Comparison of ENCODE assay signal across 14 cellular contexts in genomic region chr1:94555091-94555490, GRCh38. TPM values are rescaled to one million over a fixed set of nuclear protein-coding genes. Genes with fewer than 3 reads are reported as not detected.
DNase-seq lines count a peak whose midpoint lies in the region; ATAC-seq and TF ChIP-seq lines count a peak whose summit lies in the region.
"Had no signal": no experiment of that assay in that cellular context is flagged by ENCODE, and none has a peak within 500 bp of the region (broad histone marks: within the 10 kb centered on the region; RNA-seq: fewer than 3 reads in every experiment).

No MANE protein-coding gene starts in this region.

- peak overlapping the region; percentile 6 for H2BK120ac ChIP-seq in mesendoderm (ENCODE audit: low read depth, low read length)

- no peak overlapping the region for H3K23ac ChIP-seq in mesendoderm (ENCODE audit: low read length)

- H3K27ac ChIP-seq in colonic mucosa, result no peak overlapping the region
- H3K27ac ChIP-seq in hepatocyte, result peak overlapping the region; percentile 76
- H3K27ac ChIP-seq in mesendoderm (ENCODE audit: low read depth, low read length), result no peak overlapping the region
- peak overlapping the region; percentile 46 for H3K27ac ChIP-seq in thymus (ENCODE audit: low read depth)
- H3K27ac ChIP-seq: C4-2B had no signal

- H3K4me2 ChIP-seq in hepatocyte, result no peak overlapping the region
- no peak overlapping the region for H3K4me2 ChIP-seq in mesendoderm (ENCODE audit: low read length)

- no peak for ATAC-seq in GM19328 (IDR thresholded peaks at IDR 0.05; ENCODE audit: unreplicated experiment)
- ATAC-seq: HCT116 had no signal

- no peak overlapping the region for H3K4me3 ChIP-seq in colonic mucosa
- no peak overlapping the region for H3K4me3 ChIP-seq in hepatocyte
- H3K4me3 ChIP-seq in mesendoderm (ENCODE audit: low read length), result no peak overlapping the region
- H3K4me3 ChIP-seq in thymus (ENCODE audit: low read length), result no peak overlapping the region

- H3K4ac ChIP-seq in mesendoderm (ENCODE audit: low read depth, low read length), result no peak overlapping the region

- H3K79me1 ChIP-seq in mesendoderm (ENCODE audit: low read length), result no peaks in the 10 kb centered on the region

- no peak overlapping the region for H3K56ac ChIP-seq in mesendoderm (ENCODE audit: low read length)

- TF ChIP-seq CTCF in colonic mucosa (IDR thresholded peaks at IDR 0.05) (no peak), hepatocyte (IDR thresholded peaks at IDR 0.05; ENCODE audit: poor library complexity) (no peak)

- no peaks in the 10 kb centered on the region for H3K9me2 ChIP-seq in hepatocyte (replicated peaks; ENCODE audit: insufficient read depth)

- no peak overlapping the region for H4K8ac ChIP-seq in mesendoderm (ENCODE audit: low read depth, low read length)

- H3K9ac ChIP-seq in colonic mucosa (ENCODE audit: low read depth in 2 of 2, low read length in 2 of 2), result no peak overlapping the region
- H3K9ac ChIP-seq in mesendoderm (ENCODE audit: low read length), result no peak overlapping the region

- DNase-seq in colonic mucosa (peak; percentile 48), hepatocyte (ENCODE audit: low spot score) (no peak), mesendoderm (no peak), OCI-M1 (lab: John Stamatoyannopoulos, UW) (no peak), NCI-H2171 (lab: John Stamatoyannopoulos, UW) (no peak)
- DNase-seq in activated CD4-positive, alpha-beta T cell treated with anti-CD3 and anti-CD28 coated beads for 4 hours, result no peak
- DNase-seq: AML-193; Caco-2; CD4-positive, alpha-beta T cell; GOT3 had no signal

- H3K18ac ChIP-seq in mesendoderm (ENCODE audit: low read length), result no peak overlapping the region

- no peak overlapping the region for H2AFZ ChIP-seq in hepatocyte

- H2BK15ac ChIP-seq in mesendoderm (replicated peaks; ENCODE audit: low read depth), result peak overlapping the region; percentile 76

- H4K5ac ChIP-seq in mesendoderm (ENCODE audit: low read length), result no peak overlapping the region

- no peaks in the 10 kb centered on the region for H3K9me3 ChIP-seq in colonic mucosa
- no peaks in the 10 kb centered on the region for H3K9me3 ChIP-seq in hepatocyte (ENCODE audit: low read depth)
- H3K9me3 ChIP-seq in thymus (ENCODE audit: control insufficient read depth), result no peaks in the 10 kb centered on the region
- H3K9me3 ChIP-seq: Caco-2 had no signal

- no peaks in the 10 kb centered on the region for H4K20me1 ChIP-seq in hepatocyte (ENCODE audit: insufficient read depth, poor library complexity, severe bottlenecking)

- 82% methylated on average over 5 of the region's 5 CpGs for WGBS in hepatocyte (ENCODE audit: low lambda C conversion rate, missing lambda C conversion rate)
- WGBS in mesendoderm (ENCODE audit: extremely low coverage, insufficient coverage, low lambda C conversion rate), result no CpG with 5 or more reads among the region's 5 CpGs
- 97% methylated on average over 5 of the region's 5 CpGs for WGBS in thymus

- H3K79me2 ChIP-seq in hepatocyte, result no peaks in the 10 kb centered on the region
- no peaks in the 10 kb centered on the region for H3K79me2 ChIP-seq in mesendoderm (ENCODE audit: control insufficient read depth, insufficient read depth, low read length)

- H2AK5ac ChIP-seq in mesendoderm (ENCODE audit: low read length), result no peak overlapping the region

- H3K4me1 ChIP-seq in colonic mucosa (no peaks in the 10 kb centered on the region), hepatocyte (ENCODE audit: insufficient read depth) (peaks cover 47% of the 10 kb centered on the region), mesendoderm (ENCODE audit: control insufficient read depth, low read depth, low read length) (peaks cover 13% of the 10 kb centered on the region), thymus (ENCODE audit: control insufficient read depth, insufficient read depth, low read length) (no peaks in the 10 kb centered on the region)

- H3K27me3 ChIP-seq in colonic mucosa (no peaks in the 10 kb centered on the region), hepatocyte (no peaks in the 10 kb centered on the region), mesendoderm (ENCODE audit: insufficient read depth, low read length, poor library complexity) (no peaks in the 10 kb centered on the region), thymus (ENCODE audit: control insufficient read depth, insufficient read depth) (no peaks in the 10 kb centered on the region)

- H2BK5ac ChIP-seq in mesendoderm (ENCODE audit: low read length), result no peak overlapping the region

- intact Hi-C loops in colonic mucosa (cut with DNase I), result no loop called here

- H3K36me3 ChIP-seq in colonic mucosa (no peaks in the 10 kb centered on the region), hepatocyte (replicated peaks; ENCODE audit: insufficient read depth, low read depth) (no peaks in the 10 kb centered on the region), mesendoderm (ENCODE audit: control insufficient read depth, insufficient read depth, low read length) (no peaks in the 10 kb centered on the region), thymus (ENCODE audit: control insufficient read depth, insufficient read depth) (no peaks in the 10 kb centered on the region)

RNA-seq across cellular contexts. Expression of gene F3, which starts 13.5 kb away (rescaled TPM):
- total RNA-seq in colonic mucosa, result 10 to 100 TPM; 20.9 to 44.8 TPM
- 261 and 281 TPM in 2 replicates for total RNA-seq in hepatocyte
- polyA plus RNA-seq in hepatocyte, result 390 and 412 TPM in 2 replicates
- 11.9 TPM for polyA plus RNA-seq in mesendoderm (2013, experiment 1 of 2)
- 11.5 TPM for polyA plus RNA-seq in mesendoderm (2013, experiment 2 of 2)
- 141 TPM for polyA plus RNA-seq in thymus
- total RNA-seq: CD4-positive, alpha-beta T cell had no signal

Comparison
In these comparisons a context has a peak if more than half of its experiments do, and no peak if none do; other contexts are left out.
1. H3K27ac ChIP-seq: peak in hepatocyte (single experiment) and thymus (single experiment); none in colonic mucosa (single experiment) and mesendoderm (single experiment).